In the genomic region with DNA sequence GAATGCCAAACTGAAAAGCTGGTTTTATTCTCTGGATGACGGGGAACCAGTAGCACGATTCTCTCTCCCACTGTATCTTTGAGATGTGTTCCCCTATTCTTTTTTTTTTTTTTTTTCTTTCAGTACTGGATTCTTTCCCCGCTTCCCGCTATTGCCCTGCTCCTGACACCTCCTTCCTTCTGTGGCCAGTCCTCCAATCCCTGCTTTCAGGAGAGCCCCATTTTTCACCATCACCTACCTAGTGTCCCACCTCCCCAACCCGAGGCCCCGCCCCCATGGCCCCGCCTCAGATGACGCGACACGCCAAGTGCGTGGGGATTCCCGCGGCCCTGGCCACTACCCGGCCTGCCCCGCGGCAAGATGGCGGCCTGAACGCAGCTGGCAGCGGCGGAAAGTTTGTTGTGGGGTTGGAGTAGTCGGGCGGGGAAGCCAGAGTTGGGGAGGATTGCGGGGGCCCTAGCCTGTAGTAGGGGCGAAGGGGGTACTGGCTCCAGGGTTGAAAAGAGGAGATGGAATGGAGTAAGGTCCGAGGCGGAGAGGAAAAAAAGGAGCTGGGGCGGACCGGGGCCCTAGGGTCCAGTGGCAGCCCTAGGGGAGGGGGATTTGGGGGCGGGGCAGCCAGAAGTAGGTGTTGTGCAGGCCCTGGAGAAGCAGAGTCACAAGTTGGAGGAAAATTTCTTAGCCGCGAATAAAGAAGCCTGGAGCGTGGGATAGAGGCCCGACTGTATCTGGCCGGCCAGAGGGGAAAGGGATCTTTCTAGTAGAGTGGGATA, we compare ENCODE assay signal across 1 cellular context.
TF ChIP-seq lines count a peak whose summit lies in the region.

A gene with protein sequence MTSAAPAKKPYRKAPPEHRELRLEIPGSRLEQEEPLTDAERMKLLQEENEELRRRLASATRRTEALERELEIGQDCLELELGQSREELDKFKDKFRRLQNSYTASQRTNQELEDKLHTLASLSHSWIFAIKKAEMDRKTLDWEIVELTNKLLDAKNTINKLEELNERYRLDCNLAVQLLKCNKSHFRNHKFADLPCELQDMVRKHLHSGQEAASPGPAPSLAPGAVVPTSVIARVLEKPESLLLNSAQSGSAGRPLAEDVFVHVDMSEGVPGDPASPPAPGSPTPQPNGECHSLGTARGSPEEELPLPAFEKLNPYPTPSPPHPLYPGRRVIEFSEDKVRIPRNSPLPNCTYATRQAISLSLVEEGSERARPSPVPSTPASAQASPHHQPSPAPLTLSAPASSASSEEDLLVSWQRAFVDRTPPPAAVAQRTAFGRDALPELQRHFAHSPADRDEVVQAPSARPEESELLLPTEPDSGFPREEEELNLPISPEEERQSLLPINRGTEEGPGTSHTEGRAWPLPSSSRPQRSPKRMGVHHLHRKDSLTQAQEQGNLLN (plus strand): TSS at position 336 of the 773 bp plus-strand sequence. CDS start 21,432 bp downstream, outside the sequence.

TF ChIP-seq in HepG2, 621 proteins besides CTCF, POLR2A, EP300 and RAD21 (continued from another document and continues in another):
- TF ChIP-seq, protein P1, sequence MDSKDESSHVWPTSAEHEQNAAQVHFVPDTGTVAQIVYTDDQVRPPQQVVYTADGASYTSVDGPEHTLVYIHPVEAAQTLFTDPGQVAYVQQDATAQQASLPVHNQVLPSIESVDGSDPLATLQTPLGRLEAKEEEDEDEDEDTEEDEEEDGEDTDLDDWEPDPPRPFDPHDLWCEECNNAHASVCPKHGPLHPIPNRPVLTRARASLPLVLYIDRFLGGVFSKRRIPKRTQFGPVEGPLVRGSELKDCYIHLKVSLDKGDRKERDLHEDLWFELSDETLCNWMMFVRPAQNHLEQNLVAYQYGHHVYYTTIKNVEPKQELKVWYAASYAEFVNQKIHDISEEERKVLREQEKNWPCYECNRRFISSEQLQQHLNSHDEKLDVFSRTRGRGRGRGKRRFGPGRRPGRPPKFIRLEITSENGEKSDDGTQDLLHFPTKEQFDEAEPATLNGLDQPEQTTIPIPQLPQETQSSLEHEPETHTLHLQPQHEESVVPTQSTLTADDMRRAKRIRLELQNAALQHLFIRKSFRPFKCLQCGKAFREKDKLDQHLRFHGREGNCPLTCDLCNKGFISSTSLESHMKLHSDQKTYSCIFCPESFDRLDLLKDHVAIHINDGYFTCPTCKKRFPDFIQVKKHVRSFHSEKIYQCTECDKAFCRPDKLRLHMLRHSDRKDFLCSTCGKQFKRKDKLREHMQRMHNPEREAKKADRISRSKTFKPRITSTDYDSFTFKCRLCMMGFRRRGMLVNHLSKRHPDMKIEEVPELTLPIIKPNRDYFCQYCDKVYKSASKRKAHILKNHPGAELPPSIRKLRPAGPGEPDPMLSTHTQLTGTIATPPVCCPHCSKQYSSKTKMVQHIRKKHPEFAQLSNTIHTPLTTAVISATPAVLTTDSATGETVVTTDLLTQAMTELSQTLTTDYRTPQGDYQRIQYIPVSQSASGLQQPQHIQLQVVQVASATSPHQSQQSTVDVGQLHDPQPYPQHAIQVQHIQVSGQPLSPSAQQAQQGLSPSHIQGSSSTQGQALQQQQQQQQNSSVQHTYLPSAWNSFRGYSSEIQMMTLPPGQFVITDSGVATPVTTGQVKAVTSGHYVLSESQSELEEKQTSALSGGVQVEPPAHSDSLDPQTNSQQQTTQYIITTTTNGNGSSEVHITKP (CRISPR knock-in tag; IDR thresholded peaks at IDR 0.05; ENCODE audit: low read depth), result no peak
- TF ChIP-seq ZFY (CRISPR knock-in tag; IDR thresholded peaks at IDR 0.05), result peak; percentile 80
- TF ChIP-seq ZNF614 (CRISPR knock-in tag; IDR thresholded peaks at IDR 0.05; ENCODE audit: borderline replicate concordance), result peak; percentile 69; the same call in 1 of the 2 replicates
- TF ChIP-seq SIN3A (IDR thresholded peaks at IDR 0.05; ENCODE audit: borderline replicate concordance, low read depth, low read length), result peak; percentile 79; the same call in 1 of the 2 replicates
- peak; percentile 85 for TF ChIP-seq ZC3H13 (CRISPR knock-in tag; IDR thresholded peaks at IDR 0.05)
- TF ChIP-seq ZNF253 (CRISPR knock-in tag; IDR thresholded peaks at IDR 0.05; ENCODE audit: borderline replicate concordance), result peak; percentile 13; the same call in 1 of the 2 replicates
- no peak for TF ChIP-seq NR2F6 (IDR thresholded peaks at IDR 0.05)
- 0 out of 2 replicates have a peak, but pooled peaks have one; percentile 10 for TF ChIP-seq NR2F6 (CRISPR knock-in tag; IDR thresholded peaks at IDR 0.05)
- TF ChIP-seq, protein P2, sequence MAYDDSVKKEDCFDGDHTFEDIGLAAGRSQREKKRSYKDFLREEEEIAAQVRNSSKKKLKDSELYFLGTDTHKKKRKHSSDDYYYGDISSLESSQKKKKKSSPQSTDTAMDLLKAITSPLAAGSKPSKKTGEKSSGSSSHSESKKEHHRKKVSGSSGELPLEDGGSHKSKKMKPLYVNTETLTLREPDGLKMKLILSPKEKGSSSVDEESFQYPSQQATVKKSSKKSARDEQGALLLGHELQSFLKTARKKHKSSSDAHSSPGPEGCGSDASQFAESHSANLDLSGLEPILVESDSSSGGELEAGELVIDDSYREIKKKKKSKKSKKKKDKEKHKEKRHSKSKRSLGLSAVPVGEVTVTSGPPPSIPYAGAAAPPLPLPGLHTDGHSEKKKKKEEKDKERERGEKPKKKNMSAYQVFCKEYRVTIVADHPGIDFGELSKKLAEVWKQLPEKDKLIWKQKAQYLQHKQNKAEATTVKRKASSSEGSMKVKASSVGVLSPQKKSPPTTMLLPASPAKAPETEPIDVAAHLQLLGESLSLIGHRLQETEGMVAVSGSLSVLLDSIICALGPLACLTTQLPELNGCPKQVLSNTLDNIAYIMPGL (CRISPR knock-in tag; IDR thresholded peaks at IDR 0.05; ENCODE audit: borderline replicate concordance in 1 of 2, low read depth in 1 of 2), result peak; percentile 69 to 78; a peak in 2 of 4 replicates
- TF ChIP-seq, protein P3, sequence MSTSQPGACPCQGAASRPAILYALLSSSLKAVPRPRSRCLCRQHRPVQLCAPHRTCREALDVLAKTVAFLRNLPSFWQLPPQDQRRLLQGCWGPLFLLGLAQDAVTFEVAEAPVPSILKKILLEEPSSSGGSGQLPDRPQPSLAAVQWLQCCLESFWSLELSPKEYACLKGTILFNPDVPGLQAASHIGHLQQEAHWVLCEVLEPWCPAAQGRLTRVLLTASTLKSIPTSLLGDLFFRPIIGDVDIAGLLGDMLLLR (CRISPR knock-in tag; IDR thresholded peaks at IDR 0.05), result 0 out of 2 replicates have a peak, but pooled peaks have one; percentile 54
- TF ChIP-seq RARA (CRISPR knock-in tag; IDR thresholded peaks at IDR 0.05), result 0 out of 2 replicates have a peak, but pooled peaks have one; percentile 29
- TF ChIP-seq, protein P4, sequence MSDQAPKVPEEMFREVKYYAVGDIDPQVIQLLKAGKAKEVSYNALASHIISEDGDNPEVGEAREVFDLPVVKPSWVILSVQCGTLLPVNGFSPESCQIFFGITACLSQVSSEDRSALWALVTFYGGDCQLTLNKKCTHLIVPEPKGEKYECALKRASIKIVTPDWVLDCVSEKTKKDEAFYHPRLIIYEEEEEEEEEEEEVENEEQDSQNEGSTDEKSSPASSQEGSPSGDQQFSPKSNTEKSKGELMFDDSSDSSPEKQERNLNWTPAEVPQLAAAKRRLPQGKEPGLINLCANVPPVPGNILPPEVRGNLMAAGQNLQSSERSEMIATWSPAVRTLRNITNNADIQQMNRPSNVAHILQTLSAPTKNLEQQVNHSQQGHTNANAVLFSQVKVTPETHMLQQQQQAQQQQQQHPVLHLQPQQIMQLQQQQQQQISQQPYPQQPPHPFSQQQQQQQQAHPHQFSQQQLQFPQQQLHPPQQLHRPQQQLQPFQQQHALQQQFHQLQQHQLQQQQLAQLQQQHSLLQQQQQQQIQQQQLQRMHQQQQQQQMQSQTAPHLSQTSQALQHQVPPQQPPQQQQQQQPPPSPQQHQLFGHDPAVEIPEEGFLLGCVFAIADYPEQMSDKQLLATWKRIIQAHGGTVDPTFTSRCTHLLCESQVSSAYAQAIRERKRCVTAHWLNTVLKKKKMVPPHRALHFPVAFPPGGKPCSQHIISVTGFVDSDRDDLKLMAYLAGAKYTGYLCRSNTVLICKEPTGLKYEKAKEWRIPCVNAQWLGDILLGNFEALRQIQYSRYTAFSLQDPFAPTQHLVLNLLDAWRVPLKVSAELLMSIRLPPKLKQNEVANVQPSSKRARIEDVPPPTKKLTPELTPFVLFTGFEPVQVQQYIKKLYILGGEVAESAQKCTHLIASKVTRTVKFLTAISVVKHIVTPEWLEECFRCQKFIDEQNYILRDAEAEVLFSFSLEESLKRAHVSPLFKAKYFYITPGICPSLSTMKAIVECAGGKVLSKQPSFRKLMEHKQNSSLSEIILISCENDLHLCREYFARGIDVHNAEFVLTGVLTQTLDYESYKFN (CRISPR knock-in tag; conservative IDR thresholded peaks at IDR 0.05), result peak; percentile 65
- peak; percentile 93 for TF ChIP-seq GATAD1 (CRISPR knock-in tag; IDR thresholded peaks at IDR 0.05)
- peak; percentile 55; the same call in 1 of the 2 replicates for TF ChIP-seq ZNF772 (CRISPR knock-in tag; IDR thresholded peaks at IDR 0.05)
- TF ChIP-seq CHD2 (IDR thresholded peaks at IDR 0.05; ENCODE audit: low read depth, low read length), result peak; percentile 67; the same call in 1 of the 2 replicates
- TF ChIP-seq, protein P5, sequence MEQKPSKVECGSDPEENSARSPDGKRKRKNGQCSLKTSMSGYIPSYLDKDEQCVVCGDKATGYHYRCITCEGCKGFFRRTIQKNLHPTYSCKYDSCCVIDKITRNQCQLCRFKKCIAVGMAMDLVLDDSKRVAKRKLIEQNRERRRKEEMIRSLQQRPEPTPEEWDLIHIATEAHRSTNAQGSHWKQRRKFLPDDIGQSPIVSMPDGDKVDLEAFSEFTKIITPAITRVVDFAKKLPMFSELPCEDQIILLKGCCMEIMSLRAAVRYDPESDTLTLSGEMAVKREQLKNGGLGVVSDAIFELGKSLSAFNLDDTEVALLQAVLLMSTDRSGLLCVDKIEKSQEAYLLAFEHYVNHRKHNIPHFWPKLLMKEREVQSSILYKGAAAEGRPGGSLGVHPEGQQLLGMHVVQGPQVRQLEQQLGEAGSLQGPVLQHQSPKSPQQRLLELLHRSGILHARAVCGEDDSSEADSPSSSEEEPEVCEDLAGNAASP (CRISPR knock-in tag; IDR thresholded peaks at IDR 0.05; ENCODE audit: borderline replicate concordance), result 0 out of 2 replicates have a peak, but pooled peaks have one; percentile 39
- peak; percentile 83 for TF ChIP-seq THAP11 (CRISPR knock-in tag; IDR thresholded peaks at IDR 0.05)
- no peak for TF ChIP-seq SAFB2 (CRISPR knock-in tag; IDR thresholded peaks at IDR 0.05; ENCODE audit: borderline replicate concordance, low read depth)
- TF ChIP-seq, protein P6, sequence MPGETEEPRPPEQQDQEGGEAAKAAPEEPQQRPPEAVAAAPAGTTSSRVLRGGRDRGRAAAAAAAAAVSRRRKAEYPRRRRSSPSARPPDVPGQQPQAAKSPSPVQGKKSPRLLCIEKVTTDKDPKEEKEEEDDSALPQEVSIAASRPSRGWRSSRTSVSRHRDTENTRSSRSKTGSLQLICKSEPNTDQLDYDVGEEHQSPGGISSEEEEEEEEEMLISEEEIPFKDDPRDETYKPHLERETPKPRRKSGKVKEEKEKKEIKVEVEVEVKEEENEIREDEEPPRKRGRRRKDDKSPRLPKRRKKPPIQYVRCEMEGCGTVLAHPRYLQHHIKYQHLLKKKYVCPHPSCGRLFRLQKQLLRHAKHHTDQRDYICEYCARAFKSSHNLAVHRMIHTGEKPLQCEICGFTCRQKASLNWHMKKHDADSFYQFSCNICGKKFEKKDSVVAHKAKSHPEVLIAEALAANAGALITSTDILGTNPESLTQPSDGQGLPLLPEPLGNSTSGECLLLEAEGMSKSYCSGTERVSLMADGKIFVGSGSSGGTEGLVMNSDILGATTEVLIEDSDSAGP (CRISPR knock-in tag; IDR thresholded peaks at IDR 0.05; ENCODE audit: borderline replicate concordance), result peak; percentile 77
- TF ChIP-seq KAT8 (CRISPR knock-in tag; IDR thresholded peaks at IDR 0.05), result peak; percentile 80
- peak; percentile 97 for TF ChIP-seq HDAC1 (CRISPR knock-in tag; IDR thresholded peaks at IDR 0.05)
- TF ChIP-seq NFE2L1 (CRISPR knock-in tag; IDR thresholded peaks at IDR 0.05; ENCODE audit: borderline replicate concordance), result no peak
- TF ChIP-seq KDM3A (CRISPR knock-in tag; IDR thresholded peaks at IDR 0.05; ENCODE audit: low read depth), result 0 out of 2 replicates have a peak, but pooled peaks have one; percentile 64
- TF ChIP-seq, protein P7, sequence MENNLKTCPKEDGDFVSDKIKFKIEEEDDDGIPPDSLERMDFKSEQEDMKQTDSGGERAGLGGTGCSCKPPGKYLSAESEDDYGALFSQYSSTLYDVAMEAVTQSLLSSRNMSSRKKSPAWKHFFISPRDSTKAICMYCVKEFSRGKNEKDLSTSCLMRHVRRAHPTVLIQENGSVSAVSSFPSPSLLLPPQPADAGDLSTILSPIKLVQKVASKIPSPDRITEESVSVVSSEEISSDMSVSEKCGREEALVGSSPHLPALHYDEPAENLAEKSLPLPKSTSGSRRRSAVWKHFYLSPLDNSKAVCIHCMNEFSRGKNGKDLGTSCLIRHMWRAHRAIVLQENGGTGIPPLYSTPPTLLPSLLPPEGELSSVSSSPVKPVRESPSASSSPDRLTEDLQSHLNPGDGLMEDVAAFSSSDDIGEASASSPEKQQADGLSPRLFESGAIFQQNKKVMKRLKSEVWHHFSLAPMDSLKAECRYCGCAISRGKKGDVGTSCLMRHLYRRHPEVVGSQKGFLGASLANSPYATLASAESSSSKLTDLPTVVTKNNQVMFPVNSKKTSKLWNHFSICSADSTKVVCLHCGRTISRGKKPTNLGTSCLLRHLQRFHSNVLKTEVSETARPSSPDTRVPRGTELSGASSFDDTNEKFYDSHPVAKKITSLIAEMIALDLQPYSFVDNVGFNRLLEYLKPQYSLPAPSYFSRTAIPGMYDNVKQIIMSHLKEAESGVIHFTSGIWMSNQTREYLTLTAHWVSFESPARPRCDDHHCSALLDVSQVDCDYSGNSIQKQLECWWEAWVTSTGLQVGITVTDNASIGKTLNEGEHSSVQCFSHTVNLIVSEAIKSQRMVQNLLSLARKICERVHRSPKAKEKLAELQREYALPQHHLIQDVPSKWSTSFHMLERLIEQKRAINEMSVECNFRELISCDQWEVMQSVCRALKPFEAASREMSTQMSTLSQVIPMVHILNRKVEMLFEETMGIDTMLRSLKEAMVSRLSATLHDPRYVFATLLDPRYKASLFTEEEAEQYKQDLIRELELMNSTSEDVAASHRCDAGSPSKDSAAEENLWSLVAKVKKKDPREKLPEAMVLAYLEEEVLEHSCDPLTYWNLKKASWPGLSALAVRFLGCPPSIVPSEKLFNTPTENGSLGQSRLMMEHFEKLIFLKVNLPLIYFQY (CRISPR knock-in tag; IDR thresholded peaks at IDR 0.05; ENCODE audit: borderline replicate concordance), result no peak
- TF ChIP-seq, protein P8, sequence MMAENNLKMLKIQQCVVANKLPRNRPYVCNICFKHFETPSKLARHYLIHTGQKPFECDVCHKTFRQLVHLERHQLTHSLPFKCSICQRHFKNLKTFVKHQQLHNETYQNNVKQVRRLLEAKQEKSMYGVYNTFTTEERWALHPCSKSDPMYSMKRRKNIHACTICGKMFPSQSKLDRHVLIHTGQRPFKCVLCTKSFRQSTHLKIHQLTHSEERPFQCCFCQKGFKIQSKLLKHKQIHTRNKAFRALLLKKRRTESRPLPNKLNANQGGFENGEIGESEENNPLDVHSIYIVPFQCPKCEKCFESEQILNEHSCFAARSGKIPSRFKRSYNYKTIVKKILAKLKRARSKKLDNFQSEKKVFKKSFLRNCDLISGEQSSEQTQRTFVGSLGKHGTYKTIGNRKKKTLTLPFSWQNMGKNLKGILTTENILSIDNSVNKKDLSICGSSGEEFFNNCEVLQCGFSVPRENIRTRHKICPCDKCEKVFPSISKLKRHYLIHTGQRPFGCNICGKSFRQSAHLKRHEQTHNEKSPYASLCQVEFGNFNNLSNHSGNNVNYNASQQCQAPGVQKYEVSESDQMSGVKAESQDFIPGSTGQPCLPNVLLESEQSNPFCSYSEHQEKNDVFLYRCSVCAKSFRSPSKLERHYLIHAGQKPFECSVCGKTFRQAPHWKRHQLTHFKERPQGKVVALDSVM (CRISPR knock-in tag; IDR thresholded peaks at IDR 0.05), result 0 out of 2 replicates have a peak, but pooled peaks have one; percentile 17
- no peak for TF ChIP-seq ZNF83 (CRISPR knock-in tag; IDR thresholded peaks at IDR 0.05; ENCODE audit: borderline replicate concordance)
